In the genomic region with DNA sequence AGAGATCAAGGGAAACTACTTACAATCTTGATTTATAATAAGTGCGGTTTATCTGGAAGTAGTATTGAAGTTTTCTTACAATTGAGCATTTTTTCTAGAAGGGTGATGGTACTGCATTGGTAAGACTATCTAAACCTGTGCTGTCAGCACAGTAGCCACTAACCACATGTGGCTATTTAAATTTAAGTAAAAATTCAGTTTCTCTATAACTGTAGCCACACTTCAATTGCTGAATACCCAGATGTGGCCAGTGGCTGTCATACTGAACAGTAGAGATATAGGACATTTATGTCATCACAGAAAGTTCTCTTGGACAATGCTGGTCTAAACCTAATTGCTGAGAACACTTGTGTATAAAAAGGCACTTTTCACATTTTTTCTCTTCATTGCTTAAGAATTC, we compare ENCODE assay signal across 19 cellular contexts.
A peak's percentile ranks its signal among the peaks of the same experiment; 100 is the strongest.
DNase-seq lines count a peak whose midpoint lies in the region; ATAC-seq, FAIRE-seq and TF ChIP-seq lines count a peak whose summit lies in the region.
"Had no signal": no experiment of that assay in that cellular context is flagged by ENCODE, and none has a peak within 500 bp of the region (broad histone marks: within the 10 kb centered on the region; RNA-seq: fewer than 3 reads in every experiment).

No MANE protein-coding gene starts in this region.

- peaks cover 43% of the 10 kb centered on the region for H3K27me3 ChIP-seq in OCI-LY3 (ENCODE audit: low read depth, low read length)
- H3K27me3 ChIP-seq in colonic mucosa, result no peaks in the 10 kb centered on the region
- H3K27me3 ChIP-seq in mucosa of rectum (ENCODE audit: control insufficient read depth in 2 of 2, insufficient read depth in 2 of 2, low read length in 2 of 2), result no peaks in the 10 kb centered on the region
- H3K27me3 ChIP-seq in smooth muscle cell (ENCODE audit: low read depth), result no peaks in the 10 kb centered on the region
- no peaks in the 10 kb centered on the region for H3K27me3 ChIP-seq in pancreas
- H3K27me3 ChIP-seq: MG63, SJSA1 had no signal

- peaks cover 47% of the 10 kb centered on the region for H3F3A ChIP-seq in smooth muscle cell (ENCODE audit: low read depth)

- no peak for FAIRE-seq in pancreas (lab: Jason Lieb, UNC)
- FAIRE-seq: G401.6 had no signal

- peaks cover 3% of the 10 kb centered on the region for H3K36me3 ChIP-seq in OCI-LY3 (replicated peaks; ENCODE audit: low read depth, low read length)
- H3K36me3 ChIP-seq in colonic mucosa, result no peaks in the 10 kb centered on the region
- no peaks in the 10 kb centered on the region for H3K36me3 ChIP-seq in mucosa of rectum (ENCODE audit: control insufficient read depth in 2 of 2, insufficient read depth in 2 of 2, low read length in 2 of 2)
- H3K36me3 ChIP-seq in smooth muscle cell (ENCODE audit: low read depth), result no peaks in the 10 kb centered on the region
- H3K36me3 ChIP-seq in pancreas, result no peaks in the 10 kb centered on the region
- H3K36me3 ChIP-seq: MG63, SJSA1 had no signal

- H3K4me3 ChIP-seq in OCI-LY3 (ENCODE audit: low read length), result no peak overlapping the region
- H3K4me3 ChIP-seq in colonic mucosa, result no peak overlapping the region
- peak overlapping the region in 1 of 2 donors; percentile 35 for H3K4me3 ChIP-seq in mucosa of rectum (ENCODE audit: low read length in 2 of 2)
- H3K4me3 ChIP-seq in smooth muscle cell, result peak overlapping the region; percentile 15
- no peak overlapping the region for H3K4me3 ChIP-seq in pancreas
- H3K4me3 ChIP-seq: MG63, SJSA1 had no signal

- WGBS in smooth muscle cell (ENCODE audit: low lambda C conversion rate), result 91% methylated on average over 1 of the region's 1 CpG
- WGBS in pancreas, 2 donors, result 90 to 93% methylated on average over 1 of the region's 1 CpG

- ATAC-seq in pancreas, result no peak
- ATAC-seq in GM18505 (IDR thresholded peaks at IDR 0.05; ENCODE audit: unreplicated experiment), result no peak

- no peaks in the 10 kb centered on the region for H3K9me3 ChIP-seq in OCI-LY3 (ENCODE audit: insufficient read depth, low read length)
- H3K9me3 ChIP-seq in colonic mucosa, result no peaks in the 10 kb centered on the region
- no peaks in the 10 kb centered on the region for H3K9me3 ChIP-seq in mucosa of rectum (ENCODE audit: control insufficient read depth in 2 of 2, low read length in 2 of 2)
- no peaks in the 10 kb centered on the region for H3K9me3 ChIP-seq in smooth muscle cell (replicated peaks; ENCODE audit: low read depth)
- H3K9me3 ChIP-seq in pancreas, result no peaks in the 10 kb centered on the region
- H3K9me3 ChIP-seq: MG63, SJSA1 had no signal

- H3K27ac ChIP-seq in OCI-LY3 (ENCODE audit: low read length) (no peak overlapping the region), colonic mucosa (peak overlapping the region; percentile 70), mucosa of rectum (ENCODE audit: low read depth in 2 of 2, low read length in 2 of 2) (peak overlapping the region; percentile 64 to 69), smooth muscle cell (ENCODE audit: low read depth) (peak overlapping the region; percentile 90), pancreas (no peak overlapping the region)
- H3K27ac ChIP-seq: RWPE1, SJSA1 had no signal

- TF ChIP-seq CTCF in OCI-LY3 (IDR thresholded peaks at IDR 0.05; ENCODE audit: low read depth, low read length), result no peak
- TF ChIP-seq CTCF in colonic mucosa (IDR thresholded peaks at IDR 0.05), result no peak
- TF ChIP-seq CTCF in smooth muscle cell (IDR thresholded peaks at IDR 0.05; ENCODE audit: borderline replicate concordance, insufficient read depth, poor library complexity, severe bottlenecking), result no peak
- TF ChIP-seq CTCF in pancreas (IDR thresholded peaks at IDR 0.05), result no peak

- H3K79me2 ChIP-seq in OCI-LY3 (ENCODE audit: low read length) (no peaks in the 10 kb centered on the region), smooth muscle cell (ENCODE audit: low read depth) (peaks cover 82% of the 10 kb centered on the region)

- no peak overlapping the region for H3K9ac ChIP-seq in OCI-LY3 (ENCODE audit: low read length)
- H3K9ac ChIP-seq in colonic mucosa (ENCODE audit: low read depth in 2 of 2, low read length in 2 of 2), result peak overlapping the region in 1 of 2 donors; percentile 71
- H3K9ac ChIP-seq in mucosa of rectum (ENCODE audit: low read depth in 1 of 2, low read length in 2 of 2), result peak overlapping the region in 1 of 2 donors; percentile 21
- no peak overlapping the region for H3K9ac ChIP-seq in smooth muscle cell (ENCODE audit: low read depth)

- peaks cover 26% of the 10 kb centered on the region for H3K4me1 ChIP-seq in OCI-LY3 (ENCODE audit: low read length)
- peaks cover 3% of the 10 kb centered on the region for H3K4me1 ChIP-seq in colonic mucosa
- peaks cover 0 to 14% of the 10 kb centered on the region in 2 donors for H3K4me1 ChIP-seq in mucosa of rectum (ENCODE audit: control insufficient read depth in 2 of 2, insufficient read depth in 2 of 2, low read length in 2 of 2)
- peaks cover 54% of the 10 kb centered on the region for H3K4me1 ChIP-seq in smooth muscle cell (ENCODE audit: low read depth)
- H3K4me1 ChIP-seq in pancreas, result no peaks in the 10 kb centered on the region

- DNase-seq in colonic mucosa (no peak), smooth muscle cell (lab: John Stamatoyannopoulos, UW; ENCODE audit: unreplicated experiment) (no peak), RKO (ENCODE audit: low spot score) (no peak), activated T-cell treated with anti-CD3 and anti-CD28 coated beads for 4 hours (no peak), pancreas (no peak)
- DNase-seq: CD4-positive, CD25-positive, alpha-beta regulatory T cell; DMS79 treated with DMSO at 0.1 percent for 48 hours; Karpas-422; MG63; NCI-H1105; NCI-H1694 treated with DMSO at 0.1 percent for 48 hours; NCI-H345; NCI-H526 had no signal

- H2AFZ ChIP-seq in OCI-LY3 (ENCODE audit: low read depth, low read length), result no peak overlapping the region
- no peak overlapping the region for H2AFZ ChIP-seq in smooth muscle cell (ENCODE audit: low read depth)

- TF ChIP-seq POLR2A in GM18505 (IDR thresholded peaks at IDR 0.05; ENCODE audit: borderline replicate concordance, extremely low read depth, insufficient read depth, insufficient read length), result no peak

- H3K4me2 ChIP-seq in OCI-LY3 (ENCODE audit: low read length) (peak overlapping the region; percentile 11; the same call in 1 of the 2 replicates), smooth muscle cell (peak overlapping the region; percentile 61)

- intact Hi-C loops in colonic mucosa (cut with DNase I), result no loop called here
- intact Hi-C loops in pancreas (cut with DNase I), result no loop called here

- H4K20me1 ChIP-seq in OCI-LY3 (ENCODE audit: insufficient read depth, low read length) (no peaks in the 10 kb centered on the region), smooth muscle cell (ENCODE audit: low read depth) (no peaks in the 10 kb centered on the region)

Comparison
In these comparisons a context has a peak if more than half of its experiments do, and no peak if none do; other contexts are left out.
1. H3K27ac ChIP-seq: peak in colonic mucosa (single experiment), mucosa of rectum (2 of 2) and smooth muscle cell (single experiment); none in OCI-LY3 (single experiment) and pancreas (0 of 4).